ENCODE assay signal across 2 cellular contexts in the genomic region with DNA sequence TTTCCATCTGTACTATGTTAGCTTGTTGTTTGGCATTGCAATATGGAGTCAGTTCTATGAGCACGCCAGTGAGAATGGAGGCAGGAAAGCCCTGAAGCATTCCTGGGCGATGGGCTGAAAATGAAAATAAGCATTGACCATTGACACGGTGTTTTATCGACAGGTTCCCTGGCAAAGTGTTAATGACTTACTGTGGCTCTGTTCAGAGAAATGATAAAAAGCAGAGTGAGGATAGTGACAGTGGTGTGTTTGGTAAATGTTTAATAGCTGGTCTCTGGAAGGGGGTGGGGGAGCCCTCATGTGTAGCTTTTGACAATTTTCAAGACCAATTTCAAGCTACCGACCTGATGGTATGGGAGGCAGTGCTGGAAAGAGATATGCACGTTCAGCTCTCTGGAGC.
TF ChIP-seq lines count a peak whose summit lies in the region.

No MANE protein-coding gene starts in this region.

TF ChIP-seq in H1, 55 proteins besides CTCF, POLR2A, EP300 and RAD21:
- TF ChIP-seq EZH2 (IDR thresholded peaks at IDR 0.05; ENCODE audit: low read depth, low read length, severe bottlenecking) = no peak
- TF ChIP-seq PHF8 (conservative IDR thresholded peaks at IDR 0.05; ENCODE audit: low read depth, low read length) = no peak
- no peak for TF ChIP-seq CHD1 (IDR thresholded peaks at IDR 0.05; ENCODE audit: low read depth, low read length)
- no peak for TF ChIP-seq BRCA1 (IDR thresholded peaks at IDR 0.05; ENCODE audit: low read depth, low read length)
- no peak for TF ChIP-seq FOSL1 (IDR thresholded peaks at IDR 0.05; ENCODE audit: insufficient read depth, low read depth, low read length)
- TF ChIP-seq ASH2L (IDR thresholded peaks at IDR 0.05; ENCODE audit: low read length) = no peak
- no peak for TF ChIP-seq JUND (IDR thresholded peaks at IDR 0.05; ENCODE audit: low read length)
- TF ChIP-seq BCL11A (IDR thresholded peaks at IDR 0.05; ENCODE audit: low read depth in 2 of 2, low read length in 2 of 2) = no peak
- TF ChIP-seq HDAC6 (IDR thresholded peaks at IDR 0.05; ENCODE audit: low read depth, low read length) = no peak
- TF ChIP-seq ZNF274 (IDR thresholded peaks at IDR 0.05; ENCODE audit: borderline replicate concordance, extremely low read depth, low read length) = no peak
- TF ChIP-seq CBX5 (IDR thresholded peaks at IDR 0.05; ENCODE audit: low read depth, low read length) = no peak
- no peak for TF ChIP-seq YY1 (IDR thresholded peaks at IDR 0.05; ENCODE audit: low read depth, low read length)
- TF ChIP-seq SP1 (IDR thresholded peaks at IDR 0.05; ENCODE audit: low read depth, low read length) = no peak
- no peak for TF ChIP-seq SP4 (IDR thresholded peaks at IDR 0.05; ENCODE audit: low read length)
- TF ChIP-seq TCF12 (IDR thresholded peaks at IDR 0.05; ENCODE audit: low read depth, low read length) = no peak
- no peak for TF ChIP-seq KDM4A (IDR thresholded peaks at IDR 0.05; ENCODE audit: low read depth, low read length, severe bottlenecking)
- no peak for TF ChIP-seq SIX5 (IDR thresholded peaks at IDR 0.05; ENCODE audit: low read depth, low read length)
- no peak for TF ChIP-seq TAF7 (optimal IDR thresholded peaks at IDR 0.05; ENCODE audit: borderline replicate concordance, low read depth, low read length)

TF ChIP-seq in HepG2, 621 proteins besides CTCF, POLR2A, EP300 and RAD21:
- TF ChIP-seq, protein P1, sequence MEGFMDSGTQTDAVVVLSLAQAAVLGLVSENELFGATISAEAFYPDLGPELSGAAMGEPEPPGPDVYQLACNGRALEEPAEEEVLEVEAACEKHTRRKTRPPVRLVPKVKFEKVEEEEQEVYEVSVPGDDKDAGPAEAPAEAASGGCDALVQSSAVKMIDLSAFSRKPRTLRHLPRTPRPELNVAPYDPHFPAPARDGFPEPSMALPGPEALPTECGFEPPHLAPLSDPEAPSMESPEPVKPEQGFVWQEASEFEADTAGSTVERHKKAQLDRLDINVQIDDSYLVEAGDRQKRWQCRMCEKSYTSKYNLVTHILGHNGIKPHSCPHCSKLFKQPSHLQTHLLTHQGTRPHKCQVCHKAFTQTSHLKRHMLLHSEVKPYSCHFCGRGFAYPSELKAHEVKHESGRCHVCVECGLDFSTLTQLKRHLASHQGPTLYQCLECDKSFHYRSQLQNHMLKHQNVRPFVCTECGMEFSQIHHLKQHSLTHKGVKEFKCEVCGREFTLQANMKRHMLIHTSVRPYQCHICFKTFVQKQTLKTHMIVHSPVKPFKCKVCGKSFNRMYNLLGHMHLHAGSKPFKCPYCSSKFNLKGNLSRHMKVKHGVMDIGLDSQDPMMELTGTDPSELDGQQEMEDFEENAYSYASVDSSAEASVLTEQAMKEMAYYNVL (CRISPR knock-in tag; IDR thresholded peaks at IDR 0.05; ENCODE audit: borderline replicate concordance) = no peak
- TF ChIP-seq NR3C1 (CRISPR knock-in tag; IDR thresholded peaks at IDR 0.05) = no peak
- TF ChIP-seq ZBTB7B (CRISPR knock-in tag; IDR thresholded peaks at IDR 0.05) = no peak
- no peak for TF ChIP-seq CSRNP2 (CRISPR knock-in tag; conservative IDR thresholded peaks at IDR 0.05; ENCODE audit: low read depth)
- no peak for TF ChIP-seq RBFOX2 (IDR thresholded peaks at IDR 0.05; ENCODE audit: low read depth, low read length)
- no peak for TF ChIP-seq ISX (CRISPR knock-in tag; conservative IDR thresholded peaks at IDR 0.05)
- no peak for TF ChIP-seq ZBTB3 (CRISPR knock-in tag; IDR thresholded peaks at IDR 0.05; ENCODE audit: borderline replicate concordance, low read depth)
- TF ChIP-seq ZBTB8A (CRISPR knock-in tag; IDR thresholded peaks at IDR 0.05; ENCODE audit: borderline replicate concordance, low read depth) = no peak
- no peak for TF ChIP-seq ZNF367 (CRISPR knock-in tag; IDR thresholded peaks at IDR 0.05; ENCODE audit: borderline replicate concordance)
- TF ChIP-seq ZNF597 (CRISPR knock-in tag; IDR thresholded peaks at IDR 0.05) = no peak
- TF ChIP-seq, protein P2, sequence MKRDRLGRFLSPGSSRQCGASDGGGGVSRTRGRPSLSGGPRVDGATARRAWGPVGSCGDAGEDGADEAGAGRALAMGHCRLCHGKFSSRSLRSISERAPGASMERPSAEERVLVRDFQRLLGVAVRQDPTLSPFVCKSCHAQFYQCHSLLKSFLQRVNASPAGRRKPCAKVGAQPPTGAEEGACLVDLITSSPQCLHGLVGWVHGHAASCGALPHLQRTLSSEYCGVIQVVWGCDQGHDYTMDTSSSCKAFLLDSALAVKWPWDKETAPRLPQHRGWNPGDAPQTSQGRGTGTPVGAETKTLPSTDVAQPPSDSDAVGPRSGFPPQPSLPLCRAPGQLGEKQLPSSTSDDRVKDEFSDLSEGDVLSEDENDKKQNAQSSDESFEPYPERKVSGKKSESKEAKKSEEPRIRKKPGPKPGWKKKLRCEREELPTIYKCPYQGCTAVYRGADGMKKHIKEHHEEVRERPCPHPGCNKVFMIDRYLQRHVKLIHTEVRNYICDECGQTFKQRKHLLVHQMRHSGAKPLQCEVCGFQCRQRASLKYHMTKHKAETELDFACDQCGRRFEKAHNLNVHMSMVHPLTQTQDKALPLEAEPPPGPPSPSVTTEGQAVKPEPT (CRISPR knock-in tag; IDR thresholded peaks at IDR 0.05; ENCODE audit: low read depth) = no peak
- no peak for TF ChIP-seq KMT2A (CRISPR knock-in tag; IDR thresholded peaks at IDR 0.05)
- no peak for TF ChIP-seq ZNF556 (CRISPR knock-in tag; IDR thresholded peaks at IDR 0.05; ENCODE audit: borderline replicate concordance)
- no peak for TF ChIP-seq ZNF263 (CRISPR knock-in tag; IDR thresholded peaks at IDR 0.05)
- TF ChIP-seq ZUFSP (CRISPR knock-in tag; IDR thresholded peaks at IDR 0.05; ENCODE audit: borderline replicate concordance) = no peak
- TF ChIP-seq ZNF451 (CRISPR knock-in tag; IDR thresholded peaks at IDR 0.05) = no peak
- TF ChIP-seq TAF15 (IDR thresholded peaks at IDR 0.05; ENCODE audit: low read depth, low read length, poor library complexity, severe bottlenecking) = no peak
- TF ChIP-seq PRPF4 (IDR thresholded peaks at IDR 0.05; ENCODE audit: low read depth, low read length, poor library complexity, severe bottlenecking) = no peak
- no peak for TF ChIP-seq EHMT2 (IDR thresholded peaks at IDR 0.05; ENCODE audit: borderline replicate concordance, low read depth, low read length)
- no peak for TF ChIP-seq ZNF547 (CRISPR knock-in tag; IDR thresholded peaks at IDR 0.05)
